8 cellular contexts compared by ENCODE assay signal in the genomic region with DNA sequence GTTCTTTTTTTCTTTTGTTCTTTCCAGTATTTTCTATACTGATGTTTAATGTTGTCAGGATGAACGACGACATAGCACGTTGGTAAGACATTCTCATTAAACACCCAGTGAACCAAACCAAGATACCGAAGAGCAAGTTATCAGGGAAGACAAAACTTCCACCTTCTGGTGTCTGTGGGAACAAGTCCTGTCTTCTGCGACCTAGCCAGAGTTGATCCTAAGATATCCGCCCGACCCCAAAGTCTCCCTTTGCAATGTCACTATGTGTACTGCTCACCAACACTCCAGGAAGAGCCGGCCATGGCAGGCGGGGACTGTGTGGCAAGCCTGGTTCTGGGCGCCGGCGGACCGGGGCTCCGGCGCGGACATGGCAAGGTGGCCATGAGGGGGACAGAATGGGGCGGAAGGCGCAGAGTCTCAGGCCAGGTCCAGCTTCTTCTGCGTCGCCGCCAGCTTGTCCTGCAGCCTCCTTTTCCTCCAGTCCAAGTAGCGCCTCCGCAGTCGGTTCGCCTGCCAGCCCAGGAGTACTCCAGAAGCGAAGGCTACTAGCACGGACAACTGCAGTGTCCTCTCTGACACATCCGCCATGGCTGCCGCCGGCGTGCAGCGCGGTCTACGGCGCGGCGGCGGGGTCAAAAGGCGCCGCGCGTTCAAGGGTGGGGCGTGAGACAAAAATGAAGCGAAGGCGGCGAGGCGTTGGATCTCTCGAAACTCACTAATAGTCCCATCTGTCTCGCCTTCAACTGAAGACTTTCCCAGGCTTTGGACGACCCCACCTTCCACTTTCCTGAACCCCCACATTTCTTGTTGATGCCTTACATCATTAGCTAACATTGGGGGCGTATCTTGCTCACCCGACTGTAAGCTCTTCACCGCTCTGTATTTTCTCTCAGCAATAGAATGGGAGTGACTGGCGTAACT. TPM values are rescaled to one million over a fixed set of nuclear protein-coding genes. Genes with fewer than 3 reads are reported as not detected.
DNase-seq lines count a peak whose midpoint lies in the region; ATAC-seq, FAIRE-seq and TF ChIP-seq lines count a peak whose summit lies in the region.

Gene MTLN (minus strand): TSS at position 610 of the 921 bp plus-strand sequence. CDS start 22 bp downstream, at position 588.

- peaks cover 10% of the 10 kb centered on the region for H3K36me3 ChIP-seq in iPS-20b (ENCODE audit: insufficient read depth, low read depth, low read length)
- peaks cover 0 to 8% of the 10 kb centered on the region in 2 donors for H3K36me3 ChIP-seq in small intestine (ENCODE audit: control insufficient read depth in 2 of 2, insufficient read depth in 2 of 2, low read length in 2 of 2)

- H3K4me1 ChIP-seq in iPS-20b (ENCODE audit: insufficient read depth, low read length) (no peaks in the 10 kb centered on the region), small intestine (ENCODE audit: control insufficient read depth in 2 of 2, insufficient read depth in 1 of 2, low read depth in 1 of 2, low read length in 1 of 2) (peaks cover 0 to 2% of the 10 kb centered on the region in 2 donors)

- H3K9ac ChIP-seq in iPS-20b (ENCODE audit: low read depth, low read length), result peak within 1 kb of the TSS; percentile 97

- peak within 1 kb of the TSS; percentile 89 for H3K27ac ChIP-seq in VCaP
- peak within 1 kb of the TSS; percentile 79 for H3K27ac ChIP-seq in iPS-20b (ENCODE audit: low read length)
- H3K27ac ChIP-seq in small intestine (ENCODE audit: low read depth in 1 of 2, low read length in 1 of 2), result peak within 1 kb of the TSS; percentile 75 to 81

- H3K27me3 ChIP-seq in iPS-20b (ENCODE audit: insufficient read depth, low read length) (no peaks in the 10 kb centered on the region), small intestine (ENCODE audit: control insufficient read depth in 2 of 2, insufficient read depth in 2 of 2, low read length in 2 of 2) (no peaks in the 10 kb centered on the region)

- 1% methylated on average over 54 of the region's 54 CpGs for WGBS in small intestine, 3 donors

- FAIRE-seq in small intestine (lab: Jason Lieb, UNC), result no peak

- peaks cover 2% of the 10 kb centered on the region; the same call in 1 of the 2 replicates for H3K9me3 ChIP-seq in iPS-20b (ENCODE audit: insufficient read depth, low read depth, low read length)
- no peaks in the 10 kb centered on the region for H3K9me3 ChIP-seq in small intestine (ENCODE audit: control insufficient read depth, low read depth)

- in situ Hi-C loops in T47D (cut with HindIII; ENCODE audit: low pct_unique_long_range_greater_than_20kb, low sequenced_read_pairs), result no loop called here

- DNase-seq in 8988T (peak; percentile 45), NCI-H2171 (lab: John Stamatoyannopoulos, UW) (peak; percentile 55), T47D (ENCODE audit: low read depth in 1 of 2, low spot score in 1 of 2) (peak; percentile 31 to 66), small intestine (peak; percentile 79)

- peak within 1 kb of the TSS; percentile 100 for H3K4me3 ChIP-seq in iPS-20b (ENCODE audit: low read length)
- H3K4me3 ChIP-seq in small intestine (ENCODE audit: low read depth in 1 of 2, low read length in 2 of 2), result peak within 1 kb of the TSS; percentile 77 to 92

- TF ChIP-seq CTCF in VCaP (conservative IDR thresholded peaks at IDR 0.05), result no peak

- ATAC-seq in GM18519 (IDR thresholded peaks at IDR 0.05; ENCODE audit: low FRiP score, unreplicated experiment), result peak; percentile 70
- ATAC-seq in HG03045 (IDR thresholded peaks at IDR 0.05; ENCODE audit: unreplicated experiment), result peak; percentile 82

RNA-seq across cellular contexts. Expression of gene MTLN, which starts in this region (rescaled TPM):
- 100 to 1,000 TPM; 160 to 262 (median 203) TPM for polyA plus RNA-seq in small intestine

Comparison
In these comparisons a context has a peak if more than half of its experiments do, and no peak if none do; other contexts are left out.
1. Peak in every context shown above with its lines: DNase-seq, ATAC-seq, H3K4me3 ChIP-seq and H3K27ac ChIP-seq.